In genomic region chr7:102270176-102270887, GRCh38 we compare ENCODE assay signal across 1 cellular context.
TF ChIP-seq lines count a peak whose summit lies in the region.

No MANE protein-coding gene starts in this region.

TF ChIP-seq in WTC11, 78 proteins besides CTCF, POLR2A, EP300 and RAD21 (continued from another document):
- no peak for TF ChIP-seq PRDM15 (CRISPR knock-in tag; IDR thresholded peaks at IDR 0.05)
- TF ChIP-seq ZNF423 (CRISPR knock-in tag; IDR thresholded peaks at IDR 0.05), result no peak
- no peak for TF ChIP-seq KAT7 (CRISPR knock-in tag; IDR thresholded peaks at IDR 0.05; ENCODE audit: borderline replicate concordance)
- TF ChIP-seq RELA (CRISPR knock-in tag; IDR thresholded peaks at IDR 0.05; ENCODE audit: borderline replicate concordance), result no peak
- no peak for TF ChIP-seq NFE2L1 (CRISPR knock-in tag; IDR thresholded peaks at IDR 0.05)
- no peak for TF ChIP-seq ZSCAN18 (CRISPR knock-in tag; IDR thresholded peaks at IDR 0.05)
